14 cellular contexts compared by ENCODE assay signal in genomic region chr15:85463273-85463937, GRCh38.
DNase-seq lines count a peak whose midpoint lies in the region; FAIRE-seq and TF ChIP-seq lines count a peak whose summit lies in the region.
"Had no signal": no experiment of that assay in that cellular context is flagged by ENCODE, and none has a peak within 500 bp of the region (broad histone marks: within the 10 kb centered on the region; RNA-seq: fewer than 3 reads in every experiment).

No MANE protein-coding gene starts in this region.

- peaks cover 23% of the 10 kb centered on the region for H3K36me3 Mint-ChIP-seq in neural progenitor cell

- H3K4me3 Mint-ChIP-seq in neural progenitor cell, result peak overlapping the region; percentile 64
- H3K4me3 Mint-ChIP-seq: CD14-positive monocyte had no signal

- H4K5ac ChIP-seq in H1 (ENCODE audit: insufficient read length, low read depth, low read length), result no peak overlapping the region

- no peak overlapping the region for H3K18ac ChIP-seq in H1 (ENCODE audit: extremely low read depth, low read length)

- DNase-seq in ELF-1 (ENCODE audit: low read depth, low spot score) (peak; percentile 57), NT2/D1 (ENCODE audit: low read depth, low spot score) (no peak), H1 (ENCODE audit: low read depth in 1 of 2, low spot score in 2 of 2) (no peak), neural progenitor cell (ENCODE audit: low spot score) (peak; percentile 65), PC-9 (no peak), tibial artery (no peak)
- no peak for DNase-seq in stimulated activated naive CD4-positive, alpha-beta T cell (lab: John Stamatoyannopoulos, UW)
- DNase-seq: colonic mucosa; GDM1; NCI-H2029; stimulated activated CD4-positive, alpha-beta T cell treated with anti-CD3 and anti-CD28 coated beads, Interleukin-2, amount 100 ng/mL, for 48 hours had no signal

- H3K9me3 Mint-ChIP-seq in neural progenitor cell, result peaks cover 28% of the 10 kb centered on the region

- no peak overlapping the region for H3K56ac ChIP-seq in H1 (replicated peaks; ENCODE audit: insufficient read length, low read depth, low read length)

- peak overlapping the region; percentile 7 to 52; a peak in 2 of 4 replicates for H3K4me2 ChIP-seq in H1 (ENCODE audit: insufficient read depth in 1 of 2, low read depth in 2 of 2, low read length in 2 of 2)
- H3K4me2 ChIP-seq in neural progenitor cell, result peak overlapping the region; percentile 67
- no peak overlapping the region for H3K4me2 ChIP-seq in PC-9

- H3K14ac ChIP-seq in H1 (ENCODE audit: insufficient read length), result no peak overlapping the region

- no peak for TF ChIP-seq POLR2A in H1 (IDR thresholded peaks at IDR 0.05; ENCODE audit: control extremely low read depth in 1 of 2, low read depth in 2 of 2, low read length in 2 of 2)

- no peak overlapping the region for H2BK12ac ChIP-seq in H1 (ENCODE audit: low read depth, low read length)

- no peak overlapping the region for H2AK5ac ChIP-seq in H1 (ENCODE audit: low read depth, low read length)

- TF ChIP-seq RAD21 in H1 (IDR thresholded peaks at IDR 0.05 in 1 of 2, conservative IDR thresholded peaks at IDR 0.05 in 1 of 2; ENCODE audit: low read depth in 2 of 2, low read length in 2 of 2), result no peak

- H3K23me2 ChIP-seq in H1 (ENCODE audit: low read depth, low read length), result 0 out of 2 replicates have a peak, but pooled peaks cover 3% of the 10 kb centered on the region

- H3K36me3 ChIP-seq in NT2/D1 (ENCODE audit: insufficient read depth, insufficient read length, low read length) (peaks cover 3% of the 10 kb centered on the region), H1 (ENCODE audit: control insufficient read depth in 2 of 4, insufficient read depth in 4 of 4, low read length in 3 of 4) (no peaks in the 10 kb centered on the region), neural progenitor cell (peaks cover 3% of the 10 kb centered on the region), PC-9 (ENCODE audit: low read depth) (peaks cover 4% of the 10 kb centered on the region; the same call in 1 of the 2 replicates), tibial artery (no peaks in the 10 kb centered on the region)
- H3K36me3 ChIP-seq: colonic mucosa had no signal

- no peak overlapping the region for H4K8ac ChIP-seq in H1 (ENCODE audit: extremely low read depth, insufficient read depth, low read length)

- H3K4me1 ChIP-seq in NT2/D1 (ENCODE audit: insufficient read depth, insufficient read length) (no peaks in the 10 kb centered on the region), H1 (replicated peaks in 1 of 4; ENCODE audit: control insufficient read depth in 3 of 4, insufficient read depth in 4 of 4, low read length in 3 of 4) (peaks cover 0 to 5% (median 2%) of the 10 kb centered on the region in 4 experiments; a peak in 5 of 7 replicates), neural progenitor cell (peaks cover 26% of the 10 kb centered on the region), PC-9 (replicated peaks; ENCODE audit: insufficient read depth) (peaks cover 8% of the 10 kb centered on the region), tibial artery (peaks cover 0 to 9% (median 3%) of the 10 kb centered on the region in 4 donors)
- H3K4me1 ChIP-seq: colonic mucosa had no signal

- H3K27me3 Mint-ChIP-seq in neural progenitor cell (ENCODE audit: insufficient read depth, low read depth), result no peaks in the 10 kb centered on the region

- H3K23ac ChIP-seq in H1 (ENCODE audit: insufficient read length), result no peak overlapping the region

- H3F3A ChIP-seq in neural progenitor cell (ENCODE audit: low read depth), result peaks cover 28% of the 10 kb centered on the region
- H3F3A ChIP-seq in PC-9 (ENCODE audit: insufficient read depth, low read depth), result peaks cover 18% of the 10 kb centered on the region

- no peak for TF ChIP-seq CTCF in H1 (IDR thresholded peaks at IDR 0.05; ENCODE audit: control extremely low read depth in 1 of 3, insufficient read depth in 1 of 3, low read depth in 1 of 3, low read length in 3 of 3)
- TF ChIP-seq CTCF in neural progenitor cell (IDR thresholded peaks at IDR 0.05), result no peak
- TF ChIP-seq CTCF in PC-9 (conservative IDR thresholded peaks at IDR 0.05), result no peak
- TF ChIP-seq CTCF in tibial artery (IDR thresholded peaks at IDR 0.05), result no peak

- peaks cover 0 to 66% of the 10 kb centered on the region in 2 experiments; a peak in 2 of 4 replicates for H3K79me2 ChIP-seq in H1 (ENCODE audit: control insufficient read depth in 1 of 2, insufficient read depth in 2 of 2, low read length in 2 of 2)
- peaks cover 77% of the 10 kb centered on the region for H3K79me2 ChIP-seq in neural progenitor cell (ENCODE audit: low read depth)
- peaks cover 55% of the 10 kb centered on the region for H3K79me2 ChIP-seq in PC-9 (ENCODE audit: low read depth)

- H3K9me2 ChIP-seq in PC-9 (ENCODE audit: insufficient read depth), result no peaks in the 10 kb centered on the region

- H3K9me3 ChIP-seq in NT2/D1 (ENCODE audit: insufficient read depth, low read length) (no peaks in the 10 kb centered on the region; the same call in 1 of the 2 replicates), H1 (ENCODE audit: insufficient read depth in 2 of 2, low read depth in 1 of 2, low read length in 1 of 2) (no peaks in the 10 kb centered on the region), neural progenitor cell (ENCODE audit: low read depth) (no peaks in the 10 kb centered on the region), PC-9 (ENCODE audit: insufficient read depth, low read depth) (no peaks in the 10 kb centered on the region), tibial artery (no peaks in the 10 kb centered on the region)
- H3K9me3 ChIP-seq: colonic mucosa had no signal

- H2BK5ac ChIP-seq in H1 (ENCODE audit: low read depth, low read length), result no peak overlapping the region

- H3K27me3 ChIP-seq in NT2/D1 (ENCODE audit: insufficient read depth, insufficient read length), result no peaks in the 10 kb centered on the region
- H3K27me3 ChIP-seq in H1 (replicated peaks in 1 of 4; ENCODE audit: control insufficient read depth in 3 of 4, extremely low read depth in 1 of 4, insufficient read depth in 3 of 4, low read length in 3 of 4), result no peaks in the 10 kb centered on the region
- H3K27me3 ChIP-seq in neural progenitor cell, result no peaks in the 10 kb centered on the region
- H3K27me3 ChIP-seq in PC-9 (ENCODE audit: insufficient read depth, low read depth), result no peaks in the 10 kb centered on the region
- no peaks in the 10 kb centered on the region for H3K27me3 ChIP-seq in tibial artery
- H3K27me3 ChIP-seq: colonic mucosa, SJCRH30 had no signal

- CTCF ChIA-PET in H1 (lab: Charles Lee; ENCODE audit: partially characterized antibody) (interaction anchor here (1.6 kb wide), 1 partner anchor 13 kb away, joined by 3 read pairs; no protein-coding TSS in a partner anchor), PC-9 (lab: Charles Lee) (no interaction called here)

- H3K4ac ChIP-seq in H1 (replicated peaks; ENCODE audit: insufficient read length, low read depth, low read length), result no peak overlapping the region

- intact Hi-C loops in PC-9 (cut with micrococcal nuclease; ENCODE audit: unreplicated experiment) (no loop called here), tibial artery (cut with DNase I; ENCODE audit: low total_unique reads) (no loop called here)

- H3K27ac Mint-ChIP-seq in neural progenitor cell, result peak overlapping the region; percentile 97

- H2BK120ac ChIP-seq in H1 (replicated peaks; ENCODE audit: low read depth, low read length), result no peak overlapping the region

- no peak for FAIRE-seq in H1 (lab: Jason Lieb, UNC)
- FAIRE-seq: TTC549 had no signal

- peaks cover 45% of the 10 kb centered on the region for H3K4me1 Mint-ChIP-seq in neural progenitor cell

- no peak overlapping the region for H3K27ac ChIP-seq in H1 (ENCODE audit: low read depth, low read length)
- peak overlapping the region; percentile 84 for H3K27ac ChIP-seq in neural progenitor cell
- no peak overlapping the region for H3K27ac ChIP-seq in PC-9
- H3K27ac ChIP-seq in tibial artery, result no peak overlapping the region
- H3K27ac ChIP-seq: colonic mucosa, SJCRH30 had no signal

- H3K9ac ChIP-seq in NT2/D1 (ENCODE audit: insufficient read length, low read depth), result peak overlapping the region; percentile 27
- no peak overlapping the region for H3K9ac ChIP-seq in H1 (replicated peaks in 1 of 4; ENCODE audit: extremely low read depth in 1 of 4, low read depth in 3 of 4, low read length in 3 of 4)
- no peak overlapping the region for H3K9ac ChIP-seq in neural progenitor cell

- H4K20me1 ChIP-seq in H1 (replicated peaks in 1 of 2; ENCODE audit: control insufficient read depth in 1 of 2, insufficient read depth in 2 of 2, low read length in 2 of 2) (peaks cover 0 to 7% of the 10 kb centered on the region in 2 experiments), neural progenitor cell (ENCODE audit: low read depth) (peaks cover 35% of the 10 kb centered on the region), PC-9 (ENCODE audit: insufficient read depth) (peaks cover 12% of the 10 kb centered on the region; the same call in 1 of the 2 replicates)

- H2BK20ac ChIP-seq in H1 (ENCODE audit: low read length), result no peak overlapping the region

- 90% methylated on average over 3 of the region's 4 CpGs; no CpG with 5 or more reads in 1 of the 2 experiments for WGBS in H1 (ENCODE audit: extremely low coverage in 1 of 2, insufficient coverage in 1 of 2, insufficient read length in 1 of 2, insufficient replicate concordance in 2 of 2, low coverage in 1 of 2, low lambda C conversion rate in 2 of 2, missing lambda C conversion rate in 1 of 2), 2 experiments

- no peak overlapping the region for H2BK15ac ChIP-seq in H1 (ENCODE audit: low read length)

- H3K79me1 ChIP-seq in H1 (ENCODE audit: low read depth, low read length), result 0 out of 2 replicates have a peak, but pooled peaks cover 2% of the 10 kb centered on the region

- no TSS peak for BruUV-seq in PC-9 (replicated peaks; lab: Mats Ljungman, UMichigan)

- no peak for TF ChIP-seq EP300 in H1 (IDR thresholded peaks at IDR 0.05; ENCODE audit: borderline replicate concordance in 1 of 2, low read depth in 2 of 2, low read length in 2 of 2)

- H3K4me3 ChIP-seq in NT2/D1 (ENCODE audit: insufficient read length, low read depth) (no peak overlapping the region), H1 (ENCODE audit: extremely low read depth in 1 of 4, insufficient read depth in 2 of 4, low read depth in 3 of 4, low read length in 4 of 4) (no peak overlapping the region), neural progenitor cell (peak overlapping the region; percentile 15), PC-9 (no peak overlapping the region), tibial artery (no peak overlapping the region)
- H3K4me3 ChIP-seq: colonic mucosa, SJCRH30 had no signal

- POLR2A ChIA-PET in H1 (lab: Charles Lee; ENCODE audit: partially characterized antibody), result no interaction called here
- POLR2A ChIA-PET in PC-9 (lab: Charles Lee; ENCODE audit: unreplicated experiment), result no interaction called here

- no peak overlapping the region for H2AFZ ChIP-seq in H1 (ENCODE audit: low read length)
- H2AFZ ChIP-seq in neural progenitor cell (replicated peaks), result no peak overlapping the region
- H2AFZ ChIP-seq in PC-9, result no peak overlapping the region

- no peak overlapping the region for H4K91ac ChIP-seq in H1 (replicated peaks; ENCODE audit: insufficient read length, low read length)

TF ChIP-seq in H1, 55 proteins besides CTCF, POLR2A, EP300 and RAD21 (continues in another document):
- TF ChIP-seq GTF2F1 (IDR thresholded peaks at IDR 0.05; ENCODE audit: borderline replicate concordance, low read depth, low read length) (no peak), MAX (IDR thresholded peaks at IDR 0.05) (no peak)

Comparison
In these comparisons a context has a peak if more than half of its experiments do, and no peak if none do; other contexts are left out.
1. DNase-seq: peak in ELF-1 (single experiment) and neural progenitor cell (single experiment); none in NT2/D1 (single experiment), H1 (0 of 2), PC-9 (0 of 2), tibial artery (0 of 2) and stimulated activated naive CD4-positive, alpha-beta T cell (0 of 6).